ENCODE assay signal across 19 cellular contexts in the genomic region with DNA sequence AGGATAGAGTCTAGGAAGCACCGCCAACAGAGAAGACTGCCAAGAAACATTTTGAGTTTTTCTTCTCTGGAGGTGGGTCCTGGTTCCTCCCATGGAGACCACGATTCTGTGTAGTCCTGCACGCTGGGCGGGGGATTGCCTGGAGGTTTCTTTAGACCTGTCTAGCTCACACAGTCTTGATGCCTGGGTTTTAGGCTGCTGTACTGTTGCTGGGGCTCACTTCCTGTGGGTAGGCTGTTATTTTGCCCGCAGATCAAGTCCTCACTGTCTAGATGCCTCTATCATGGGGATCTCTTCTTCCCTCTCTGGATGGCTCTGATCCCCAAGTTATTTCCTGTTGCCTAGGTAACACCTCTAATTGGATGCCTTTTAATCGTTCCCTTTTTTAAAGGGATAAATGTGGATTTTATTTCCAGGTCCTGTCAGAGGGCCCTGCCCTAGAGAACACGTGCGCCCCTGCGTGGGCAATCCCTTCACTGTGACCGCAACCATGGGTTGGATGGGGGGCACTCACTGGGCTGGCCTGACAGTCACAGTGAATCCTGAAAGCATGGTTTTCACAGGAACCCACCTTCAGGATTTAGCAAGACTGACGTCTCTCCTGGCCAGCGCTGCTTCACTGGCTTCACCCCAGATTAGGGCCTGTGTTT. TPM values are rescaled to one million over a fixed set of nuclear protein-coding genes. Genes with fewer than 3 reads are reported as not detected.
"Had no signal": no experiment of that assay in that cellular context is flagged by ENCODE, and none has a peak within 500 bp of the region (broad histone marks: within the 10 kb centered on the region; RNA-seq: fewer than 3 reads in every experiment).

No MANE protein-coding gene starts in this region.

- H3K4me3 Mint-ChIP-seq: activated CD4-positive, alpha-beta T cell treated with anti-CD3 and anti-CD28 coated beads, Interleukin-2, amount 10 ng/mL, durations not matched to agents 7 days and 5 days; activated T-cell treated with anti-CD3 and anti-CD28 coated beads, Interleukin-2, amount 50 U/mL, for 72 hours; memory B cell had no signal

- H3K27me3 Mint-ChIP-seq: activated CD4-positive, alpha-beta T cell treated with anti-CD3 and anti-CD28 coated beads, Interleukin-2, amount 10 ng/mL, durations not matched to agents 7 days and 5 days; memory B cell; naive thymus-derived CD8-positive, alpha-beta T cell had no signal

- H3K27ac Mint-ChIP-seq: activated CD4-positive, alpha-beta T cell treated with anti-CD3 and anti-CD28 coated beads, Interleukin-2, amount 10 ng/mL, durations not matched to agents 7 days and 5 days; activated T-cell treated with anti-CD3 and anti-CD28 coated beads, Interleukin-2, amount 50 U/mL, for 72 hours; memory B cell had no signal

- H3K9me3 Mint-ChIP-seq: activated CD4-positive, alpha-beta T cell treated with anti-CD3 and anti-CD28 coated beads, Interleukin-2, amount 10 ng/mL, durations not matched to agents 7 days and 5 days; activated T-cell treated with anti-CD3 and anti-CD28 coated beads, Interleukin-2, amount 50 U/mL, for 72 hours; memory B cell had no signal

- ATAC-seq: activated T-cell treated with anti-CD3 and anti-CD28 coated beads, Interleukin-2, amount 50 U/mL, for 72 hours; left ventricle myocardium superior; naive thymus-derived CD8-positive, alpha-beta T cell; right cardiac atrium had no signal

- H3K9me3 ChIP-seq: esophagus squamous epithelium had no signal

- H3K27ac ChIP-seq: esophagus squamous epithelium, skin epidermis had no signal

- H3K4me3 ChIP-seq: esophagus squamous epithelium, skin epidermis had no signal

- H3K36me3 ChIP-seq: esophagus squamous epithelium had no signal

- DNase-seq: activated CD4-positive, alpha-beta T cell treated with anti-CD3 and anti-CD28 coated beads, Interleukin-2, amount 10 ng/mL, durations not matched to agents 7 days and 5 days; activated CD4-positive, CD25-positive, alpha-beta regulatory T cell; activated CD8-positive, alpha-beta memory T cell treated with anti-CD3 and anti-CD28 coated beads, Interleukin-2, amount 50 U/mL, for 48 hours; activated gamma-delta T cell; activated T-cell treated with anti-CD3 and anti-CD28 coated beads, Interleukin-2, amount 50 U/mL, for 72 hours; aorta; effector CD4-positive, alpha-beta T cell; esophagus squamous epithelium; left ventricle myocardium superior; naive thymus-derived CD8-positive, alpha-beta T cell; right cardiac atrium; stimulated activated CD4-positive, alpha-beta T cell treated with anti-CD3 and anti-CD28 coated beads, Interleukin-15, amount 100 ng/mL, for 24 hours; stimulated activated CD4-positive, alpha-beta T cell treated with anti-CD3 and anti-CD28 coated beads, Interleukin-4, amount 100 ng/mL, for 1 hour; stimulated activated naive CD4-positive, alpha-beta T cell treated with Interleukin-2 at 50 U/mL for 16 hours; trophoblast cell had no signal

RNA-seq across cellular contexts. Expression of gene KCNK12, which starts 52.2 kb away (rescaled TPM):
- total RNA-seq: fibroblast of villous mesenchyme, posterior vena cava, right cardiac atrium had no signal
- polyA plus RNA-seq: aorta had no signal
